In genomic region chr5:177367981-177368960, GRCh38 we compare ENCODE assay signal across 11 cellular contexts. TPM values are rescaled to one million over a fixed set of nuclear protein-coding genes. Genes with fewer than 3 reads are reported as not detected.
DNase-seq lines count a peak whose midpoint lies in the region; ATAC-seq, FAIRE-seq and TF ChIP-seq lines count a peak whose summit lies in the region.
"Had no signal": no experiment of that assay in that cellular context is flagged by ENCODE, and none has a peak within 500 bp of the region (broad histone marks: within the 10 kb centered on the region; RNA-seq: fewer than 3 reads in every experiment).

No MANE protein-coding gene starts in this region.

- H3K9me3 Mint-ChIP-seq in activated naive CD8-positive, alpha-beta T cell treated with anti-CD3 and anti-CD28 coated beads for 36 hours: no peaks in the 10 kb centered on the region

- peak; percentile 55 for DNase-seq in H7
- DNase-seq in activated naive CD8-positive, alpha-beta T cell treated with anti-CD3 and anti-CD28 coated beads for 36 hours: no peak
- no peak for DNase-seq in iPS DF 6.9 (ENCODE audit: low read depth, low spot score)
- peak in 5 of 6 donors; percentile 58 to 80 (median 65) for DNase-seq in pancreas
- DNase-seq in coronary artery (ENCODE audit: low spot score): no peak
- DNase-seq in SIG-M5 treated with dmso at 0.1 percent for 504 hours (lab: John Stamatoyannopoulos, UW; ENCODE audit: unreplicated experiment): no peak
- DNase-seq in NCI-H1048 (lab: John Stamatoyannopoulos, UW): no peak
- DNase-seq: NCI-H187 had no signal

- H3K4me1 Mint-ChIP-seq in activated naive CD8-positive, alpha-beta T cell treated with anti-CD3 and anti-CD28 coated beads for 36 hours: peaks cover 63% of the 10 kb centered on the region

- H3K36me3 Mint-ChIP-seq in activated naive CD8-positive, alpha-beta T cell treated with anti-CD3 and anti-CD28 coated beads for 36 hours: peaks cover 18% of the 10 kb centered on the region

- intact Hi-C loops in pancreas (cut with DNase I): no loop called here

- ATAC-seq in pancreas: peak; percentile 6 to 7 (median 6)
- no peak for ATAC-seq in HG02884 (IDR thresholded peaks at IDR 0.05; ENCODE audit: unreplicated experiment)

- TF ChIP-seq CTCF in pancreas (IDR thresholded peaks at IDR 0.05) (no peak), coronary artery (IDR thresholded peaks at IDR 0.05) (no peak)

- peaks cover 13% of the 10 kb centered on the region for H3K27me3 ChIP-seq in H7 (ENCODE audit: control insufficient read depth, insufficient read depth, low read length)
- no peaks in the 10 kb centered on the region for H3K27me3 ChIP-seq in iPS DF 6.9 (ENCODE audit: control insufficient read depth, insufficient read depth, low read length)
- H3K27me3 ChIP-seq in pancreas: no peaks in the 10 kb centered on the region

- H3K27me3 Mint-ChIP-seq in activated naive CD8-positive, alpha-beta T cell treated with anti-CD3 and anti-CD28 coated beads for 36 hours: no peaks in the 10 kb centered on the region

- no peak overlapping the region for H3K4me3 Mint-ChIP-seq in activated naive CD8-positive, alpha-beta T cell treated with anti-CD3 and anti-CD28 coated beads for 36 hours

- peak overlapping the region; percentile 77 for H3K27ac Mint-ChIP-seq in activated naive CD8-positive, alpha-beta T cell treated with anti-CD3 and anti-CD28 coated beads for 36 hours

- no peak overlapping the region for H3K27ac ChIP-seq in iPS DF 6.9 (ENCODE audit: low read length)
- peak overlapping the region in 2 of 4 donors; percentile 81 to 84 for H3K27ac ChIP-seq in pancreas
- no peak overlapping the region for H3K27ac ChIP-seq in coronary artery
- H3K27ac ChIP-seq: SJSA1 had no signal

- FAIRE-seq in pancreas (lab: Jason Lieb, UNC): no peak

- H3K9me3 ChIP-seq in iPS DF 6.9 (ENCODE audit: control insufficient read depth, insufficient read depth, low read length) (no peaks in the 10 kb centered on the region), pancreas (no peaks in the 10 kb centered on the region)

- peaks cover 11% of the 10 kb centered on the region for H3K4me1 ChIP-seq in iPS DF 6.9 (ENCODE audit: control insufficient read depth, insufficient read depth, low read length)
- peaks cover 23 to 42% (median 27%) of the 10 kb centered on the region in 3 donors for H3K4me1 ChIP-seq in pancreas

- peak overlapping the region; percentile 69 for H3K4me3 ChIP-seq in H7 (ENCODE audit: insufficient read depth, low read depth, low read length)
- peak overlapping the region; percentile 50; the same call in 1 of the 2 replicates for H3K4me3 ChIP-seq in iPS DF 6.9 (ENCODE audit: low read length)
- H3K4me3 ChIP-seq in pancreas: peak overlapping the region in 1 of 4 donors; percentile 41
- H3K4me3 ChIP-seq in coronary artery: no peak overlapping the region
- H3K4me3 ChIP-seq: SJSA1 had no signal

- no CpG with 5 or more reads among the region's 31 CpGs for WGBS in iPS DF 6.9 (ENCODE audit: insufficient coverage, insufficient read length)
- WGBS in pancreas, 2 donors: 76 to 78% methylated on average over 31 of the region's 31 CpGs

- H3K36me3 ChIP-seq in H7 (replicated peaks; ENCODE audit: control insufficient read depth, insufficient read depth, low read length): peaks cover 2% of the 10 kb centered on the region
- H3K36me3 ChIP-seq in iPS DF 6.9 (ENCODE audit: control insufficient read depth, insufficient read depth, low read length): 0 out of 2 replicates have a peak, but pooled peaks cover 4% of the 10 kb centered on the region
- H3K36me3 ChIP-seq in pancreas: no peaks in the 10 kb centered on the region
- H3K36me3 ChIP-seq: SJSA1 had no signal

RNA-seq across cellular contexts. Expression of gene RGS14, which starts 10.5 kb away (rescaled TPM):
- total RNA-seq in H7 (2014; rRNA removed; shearing (Covaris generic)): 31.0 and 32.4 TPM in 2 replicates
- 10 to 100 TPM; 38.9 to 41.2 TPM for total RNA-seq in activated naive CD8-positive, alpha-beta T cell treated with anti-CD3 and anti-CD28 coated beads for 36 hours
- 10 to 100 TPM in 4 of 6 donors, 1 to 10 TPM in 2; 7.0 to 15.7 (median 11.3) TPM for total RNA-seq in pancreas
- 10 to 100 TPM; 24.7 to 30.9 TPM for polyA plus RNA-seq in pancreas

RNA-seq across cellular contexts. Expression of gene SLC34A1, which starts 16.0 kb away (rescaled TPM):
- not detected in 2 replicates for total RNA-seq in H7 (2014; rRNA removed; shearing (Covaris generic))
- total RNA-seq in activated naive CD8-positive, alpha-beta T cell treated with anti-CD3 and anti-CD28 coated beads for 36 hours: not detected
- not detected for total RNA-seq in pancreas
- not detected for polyA plus RNA-seq in pancreas
- total RNA-seq: SJSA1 had no signal
- polyA plus RNA-seq: adipose tissue had no signal

RNA-seq across cellular contexts. Expression of gene LMAN2, which starts 16.8 kb away (rescaled TPM):
- 221 and 225 TPM in 2 replicates for total RNA-seq in H7 (2014; rRNA removed; shearing (Covaris generic))
- 10 to 100 TPM; 91.5 to 92.1 TPM for total RNA-seq in activated naive CD8-positive, alpha-beta T cell treated with anti-CD3 and anti-CD28 coated beads for 36 hours
- 100 to 1,000 TPM in 2 of 6 donors, 10 to 100 TPM in 4; 71.1 to 128 (median 92.6) TPM for total RNA-seq in pancreas
- polyA plus RNA-seq in pancreas: 100 to 1,000 TPM in 1 of 2 donors, 10 to 100 TPM in 1; 80.7 to 110 TPM

RNA-seq across cellular contexts. Expression of gene PFN3, which starts 32.2 kb away (rescaled TPM):
- not detected in 2 replicates for total RNA-seq in H7 (2014; rRNA removed; shearing (Covaris generic))
- not detected for total RNA-seq in activated naive CD8-positive, alpha-beta T cell treated with anti-CD3 and anti-CD28 coated beads for 36 hours
- total RNA-seq in pancreas: not detected
- not detected for polyA plus RNA-seq in pancreas
- total RNA-seq: SJSA1 had no signal
- polyA plus RNA-seq: adipose tissue had no signal

RNA-seq across cellular contexts. Expression of gene F12, which starts 41.1 kb away (rescaled TPM):
- total RNA-seq in H7 (2014; rRNA removed; shearing (Covaris generic)): 3.2 and 3.7 TPM in 2 replicates
- total RNA-seq in activated naive CD8-positive, alpha-beta T cell treated with anti-CD3 and anti-CD28 coated beads for 36 hours: 1 to 10 TPM; 5.6 TPM
- total RNA-seq in pancreas: 1 to 10 TPM in 5 of 6 donors, under 1 TPM in 1; 0.83 to 2.6 (median 1.8) TPM
- polyA plus RNA-seq in pancreas: 1 to 10 TPM; 1.1 to 2.2 TPM

Comparison
In these comparisons a context has a peak if more than half of its experiments do, and no peak if none do; other contexts are left out.
1. DNase-seq: peak in H7 (single experiment) and pancreas (5 of 6); none in activated naive CD8-positive, alpha-beta T cell treated with anti-CD3 and anti-CD28 coated beads for 36 hours (single experiment), iPS DF 6.9 (single experiment), coronary artery (single experiment), SIG-M5 treated with dmso at 0.1 percent for 504 hours (single experiment) and NCI-H1048 (single experiment).